In the genomic region with DNA sequence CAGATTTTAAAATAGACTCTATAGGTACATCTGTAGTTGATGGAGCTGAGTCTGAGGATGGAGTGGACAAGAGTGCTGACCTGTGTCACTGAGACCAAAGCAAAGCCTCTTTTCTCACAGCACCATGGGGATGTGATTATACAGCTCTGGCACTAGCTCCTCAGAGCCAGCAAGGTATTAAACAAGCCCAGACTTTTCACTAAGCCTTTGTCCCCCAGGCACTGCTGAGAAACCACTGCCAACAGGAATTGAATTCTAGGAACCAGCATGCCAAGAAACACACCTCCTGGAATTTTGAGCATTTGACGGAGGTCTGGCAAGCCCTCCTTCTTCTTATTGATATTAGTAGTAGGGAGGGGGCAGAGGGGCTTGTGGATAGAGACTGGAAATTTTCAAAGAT, we compare ENCODE assay signal across 22 cellular contexts.
"Had no signal": no experiment of that assay in that cellular context is flagged by ENCODE, and none has a peak within 500 bp of the region (broad histone marks: within the 10 kb centered on the region; RNA-seq: fewer than 3 reads in every experiment).

No MANE protein-coding gene starts in this region.

- H3K27me3 ChIP-seq: brain microvascular endothelial cell, left lung, right atrium auricular region, tibial artery had no signal

- H3K36me3 Mint-ChIP-seq: activated naive CD8-positive, alpha-beta T cell treated with anti-CD3 and anti-CD28 coated beads, Interleukin-2, amount 10 ng/mL, durations not matched to agents 7 days and 5 days had no signal

- H3K27ac Mint-ChIP-seq: activated CD4-positive, alpha-beta T cell treated with anti-CD3 and anti-CD28 coated beads, Interleukin-2, amount 10 ng/mL, durations not matched to agents 7 days and 5 days; activated CD8-positive, alpha-beta T cell treated with anti-CD3 and anti-CD28 coated beads, Interleukin-2, amount 10 ng/mL, durations not matched to agents 7 days and 5 days; activated naive CD8-positive, alpha-beta T cell treated with anti-CD3 and anti-CD28 coated beads, Interleukin-2, amount 10 ng/mL, durations not matched to agents 7 days and 5 days; activated T-cell treated with anti-CD3 and anti-CD28 coated beads, Interleukin-2, amount 50 U/mL, for 24 hours; activated T-helper 2 cell treated with anti-CD3 and anti-CD28 coated beads, Interferon-gamma antibody, Interleukin-2, Interleukin-4, amounts not matched to agents 10 μg/mL and 5 μg/mL and 100 μg/mL, durations not matched to agents 14 hours and 24 hours and 36 hours; nephron progenitor cell; progenitor cell of endocrine pancreas had no signal

- DNase-seq: activated CD4-positive, alpha-beta T cell treated with anti-CD3 and anti-CD28 coated beads, Interleukin-2, amount 10 ng/mL, durations not matched to agents 7 days and 5 days; activated CD8-positive, alpha-beta T cell treated with anti-CD3 and anti-CD28 coated beads, Interleukin-2, amount 10 ng/mL, durations not matched to agents 7 days and 5 days; activated naive CD4-positive, alpha-beta T cell treated with Interleukin-2 at 50 U/mL for 16 hours; activated naive CD8-positive, alpha-beta T cell treated with anti-CD3 and anti-CD28 coated beads, Interleukin-2, amount 10 ng/mL, durations not matched to agents 7 days and 5 days; activated T-cell treated with anti-CD3 and anti-CD28 coated beads, Interleukin-2, amount 50 U/mL, for 24 hours; amygdala; brain microvascular endothelial cell; cortex of kidney; effector CD4-positive, alpha-beta T cell; head of caudate nucleus; kidney; left lung; nephron progenitor cell; occipital lobe; stimulated activated CD4-positive, alpha-beta T cell treated with anti-CD3 and anti-CD28 coated beads, Interleukin-12 subunit alpha, Interleukin-12 subunit beta, amount 100 ng/mL, for 4 hours; stimulated activated CD4-positive, alpha-beta T cell treated with anti-CD3 and anti-CD28 coated beads, Interleukin-1b, Interleukin-23, amount 100 ng/mL, for 48 hours; stimulated activated naive CD4-positive, alpha-beta T cell treated with Interleukin-2 at 50 U/mL for 16 hours; T-helper 9 cell; tibial artery had no signal

- H3K9me3 Mint-ChIP-seq: activated CD4-positive, alpha-beta T cell treated with anti-CD3 and anti-CD28 coated beads, Interleukin-2, amount 10 ng/mL, durations not matched to agents 7 days and 5 days; activated naive CD8-positive, alpha-beta T cell treated with anti-CD3 and anti-CD28 coated beads, Interleukin-2, amount 10 ng/mL, durations not matched to agents 7 days and 5 days; activated T-helper 2 cell treated with anti-CD3 and anti-CD28 coated beads, Interferon-gamma antibody, Interleukin-2, Interleukin-4, amounts not matched to agents 10 μg/mL and 5 μg/mL and 100 μg/mL, durations not matched to agents 14 hours and 24 hours and 36 hours; nephron progenitor cell had no signal

- H3K27ac ChIP-seq: brain microvascular endothelial cell, left lung, right atrium auricular region, tibial artery had no signal

- H3K9me3 ChIP-seq: left lung, right atrium auricular region, tibial artery had no signal

- H3K4me3 Mint-ChIP-seq: activated CD4-positive, alpha-beta T cell treated with anti-CD3 and anti-CD28 coated beads, Interleukin-2, amount 10 ng/mL, durations not matched to agents 7 days and 5 days; activated CD8-positive, alpha-beta T cell treated with anti-CD3 and anti-CD28 coated beads, Interleukin-2, amount 10 ng/mL, durations not matched to agents 7 days and 5 days; activated naive CD8-positive, alpha-beta T cell treated with anti-CD3 and anti-CD28 coated beads, Interleukin-2, amount 10 ng/mL, durations not matched to agents 7 days and 5 days; activated T-cell treated with anti-CD3 and anti-CD28 coated beads, Interleukin-2, amount 50 U/mL, for 24 hours; nephron progenitor cell had no signal

- H3K36me3 ChIP-seq: brain microvascular endothelial cell, left lung, right atrium auricular region, tibial artery had no signal

- ATAC-seq: activated CD8-positive, alpha-beta T cell treated with anti-CD3 and anti-CD28 coated beads, Interleukin-2, amount 10 ng/mL, durations not matched to agents 7 days and 5 days; left lung had no signal

- H3K4me1 ChIP-seq: left lung, right atrium auricular region, tibial artery had no signal

- H3K4me3 ChIP-seq: left lung, right atrium auricular region, tibial artery had no signal

- H3K27me3 Mint-ChIP-seq: activated T-cell treated with anti-CD3 and anti-CD28 coated beads, Interleukin-2, amount 50 U/mL, for 24 hours had no signal
